In the genomic region with DNA sequence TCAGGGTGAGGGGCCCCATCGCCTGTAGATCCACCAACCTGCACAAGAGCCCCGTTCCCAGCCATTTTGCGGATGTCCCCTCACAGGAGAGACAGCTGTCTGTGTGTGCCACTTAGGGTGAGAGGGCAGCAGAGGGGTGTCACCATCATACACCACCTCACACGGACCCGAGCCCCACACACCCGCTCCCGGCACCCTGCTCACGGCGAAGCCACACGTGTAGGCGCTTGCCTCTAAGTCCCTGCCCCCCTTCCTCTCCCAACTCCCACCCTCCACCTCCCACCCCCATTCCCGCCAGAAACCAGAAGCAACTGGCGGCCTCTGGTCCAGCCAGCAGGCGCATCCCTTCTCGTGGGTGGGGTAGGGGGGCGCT, we compare ENCODE assay signal across 17 cellular contexts. TPM values are rescaled to one million over a fixed set of nuclear protein-coding genes. Genes with fewer than 3 reads are reported as not detected.
A peak's percentile ranks its signal among the peaks of the same experiment; 100 is the strongest.
DNase-seq lines count a peak whose midpoint lies in the region; ATAC-seq and TF ChIP-seq lines count a peak whose summit lies in the region.
"Had no signal": no experiment of that assay in that cellular context is flagged by ENCODE, and none has a peak within 500 bp of the region (broad histone marks: within the 10 kb centered on the region; RNA-seq: fewer than 3 reads in every experiment).

No MANE protein-coding gene starts in this region.

- no peaks in the 10 kb centered on the region for H3K9me3 ChIP-seq in left ventricle myocardium inferior (replicated peaks)
- no peaks in the 10 kb centered on the region for H3K9me3 ChIP-seq in SJCRH30 (replicated peaks)
- no peaks in the 10 kb centered on the region for H3K9me3 ChIP-seq in iPS-18a (ENCODE audit: control insufficient read depth, low read depth, low read length)
- H3K9me3 ChIP-seq: prostate gland had no signal

- no peak for ATAC-seq in Right ventricle myocardium superior (ENCODE audit: poor library complexity)
- no peak for ATAC-seq in T-cell (replicated peaks in 1 of 4)

- DNase-seq in left ventricle myocardium inferior = no peak
- no peak for DNase-seq in Right ventricle myocardium superior
- peak in 1 of 2 experiments; percentile 41 for DNase-seq in SJCRH30
- no peak for DNase-seq in NCI-H2081 (lab: John Stamatoyannopoulos, UW)
- DNase-seq in H4 (ENCODE audit: low spot score) = no peak
- no peak for DNase-seq in superior temporal gyrus (ENCODE audit: extremely low spot score)
- no peak for DNase-seq in T-cell
- DNase-seq: activated CD4-positive, alpha-beta T cell treated with anti-CD3 and anti-CD28 coated beads, Interleukin-2, amount 50 U/mL, for 4 hours; activated effector memory CD4-positive, alpha-beta T cell treated with Interleukin-2 at 50 U/mL for 16 hours; effector memory CD4-positive, alpha-beta T cell; EL; T-helper 9 cell; trophoblast cell had no signal

- peaks cover 45 to 70% of the 10 kb centered on the region in 2 donors for H3K27me3 Mint-ChIP-seq in T-cell

- peak overlapping the region; percentile 54 for H3K4me3 ChIP-seq in left ventricle myocardium inferior
- peak overlapping the region; percentile 15; the same call in 1 of the 2 replicates for H3K4me3 ChIP-seq in SJCRH30
- H3K4me3 ChIP-seq in iPS-18a (ENCODE audit: low read length) = peak overlapping the region; percentile 51
- H3K4me3 ChIP-seq: prostate gland had no signal

- POLR2A ChIA-PET in T-cell (lab: Charles Lee) = no interaction called here

- H3K27ac Mint-ChIP-seq in T-cell = no peak overlapping the region

- no peaks in the 10 kb centered on the region for H3K9me3 Mint-ChIP-seq in T-cell

- peak overlapping the region in 1 of 3 donors; percentile 48 for H3K4me3 Mint-ChIP-seq in T-cell

- peaks cover 26 to 32% (median 32%) of the 10 kb centered on the region in 3 donors for H3K4me1 Mint-ChIP-seq in T-cell

- no peak for TF ChIP-seq CTCF in left ventricle myocardium inferior (IDR thresholded peaks at IDR 0.05; ENCODE audit: borderline replicate concordance)

- peaks cover 98% of the 10 kb centered on the region for H3K27me3 ChIP-seq in left ventricle myocardium inferior (ENCODE audit: low read depth)
- no peaks in the 10 kb centered on the region for H3K27me3 ChIP-seq in SJCRH30
- no peaks in the 10 kb centered on the region for H3K27me3 ChIP-seq in iPS-18a (ENCODE audit: control insufficient read depth, insufficient read depth, low read length)

- H3K9ac ChIP-seq in iPS-18a (ENCODE audit: low read length) = peak overlapping the region; percentile 28

- no peaks in the 10 kb centered on the region for H3K36me3 Mint-ChIP-seq in T-cell

- H3K27ac ChIP-seq in left ventricle myocardium inferior (replicated peaks) (no peak overlapping the region), SJCRH30 (no peak overlapping the region), iPS-18a (ENCODE audit: low read length) (no peak overlapping the region)
- H3K27ac ChIP-seq: C4-2B, prostate gland had no signal

- intact Hi-C loops in left ventricle myocardium inferior (cut with micrococcal nuclease) = no loop called here
- intact Hi-C loops in Right ventricle myocardium superior (cut with DNase I) = loop anchor here (5.0 kb wide), 1 partner anchor 86 kb away; no protein-coding TSS in a partner anchor

- H3K36me3 ChIP-seq in left ventricle myocardium inferior (no peaks in the 10 kb centered on the region), SJCRH30 (no peaks in the 10 kb centered on the region), iPS-18a (ENCODE audit: control insufficient read depth, low read depth, low read length) (no peaks in the 10 kb centered on the region)
- H3K36me3 ChIP-seq: prostate gland had no signal

- H3K4me1 ChIP-seq in left ventricle myocardium inferior (peaks cover 27% of the 10 kb centered on the region), SJCRH30 (no peaks in the 10 kb centered on the region; the same call in 1 of the 2 replicates), iPS-18a (ENCODE audit: control insufficient read depth, low read depth, low read length) (peaks cover 17% of the 10 kb centered on the region)

- CTCF ChIA-PET in T-cell (lab: Charles Lee) = no interaction called here

RNA-seq across cellular contexts. Expression of a gene that starts 4.0 kb away (rescaled TPM):
- 0.49 TPM for total RNA-seq in left ventricle myocardium inferior
- total RNA-seq in Right ventricle myocardium superior = not detected
- 8.1 and 10.6 TPM in 2 replicates for total RNA-seq in SJCRH30 (2014; rRNA removed; shearing (Covaris generic))
- total RNA-seq in H4 (2014; rRNA removed; shearing (Covaris generic)) = 5.1 and 7.2 TPM in 2 replicates
- not detected for total RNA-seq in T-cell
- total RNA-seq: mononuclear cell had no signal

RNA-seq across cellular contexts. Expression of a gene that starts 28.2 kb away (rescaled TPM):
- total RNA-seq in left ventricle myocardium inferior (33.3 TPM), Right ventricle myocardium superior (31.1 TPM), T-cell (1 to 10 TPM in 2 of 5 donors, under 1 TPM in 1, not detected in 2; 0.82 to 2.8 (median 1.6) TPM)
- total RNA-seq in SJCRH30 (2014; rRNA removed; shearing (Covaris generic)) = 1.9 and 2.2 TPM in 2 replicates
- total RNA-seq in H4 (2014; rRNA removed; shearing (Covaris generic)) = not detected in 2 replicates

RNA-seq across cellular contexts. Expression of a gene that starts 36.4 kb away (rescaled TPM):
- 6.8 TPM for total RNA-seq in left ventricle myocardium inferior
- total RNA-seq in Right ventricle myocardium superior = 8.7 TPM
- 0.38 and 0.45 TPM in 2 replicates for total RNA-seq in SJCRH30 (2014; rRNA removed; shearing (Covaris generic))
- 1.1 TPM in 1 of 2 replicates, not detected in the other for total RNA-seq in H4 (2014; rRNA removed; shearing (Covaris generic))
- total RNA-seq in T-cell = 10 to 100 TPM; 30.3 to 48.5 (median 37.9) TPM
